In the genomic region with DNA sequence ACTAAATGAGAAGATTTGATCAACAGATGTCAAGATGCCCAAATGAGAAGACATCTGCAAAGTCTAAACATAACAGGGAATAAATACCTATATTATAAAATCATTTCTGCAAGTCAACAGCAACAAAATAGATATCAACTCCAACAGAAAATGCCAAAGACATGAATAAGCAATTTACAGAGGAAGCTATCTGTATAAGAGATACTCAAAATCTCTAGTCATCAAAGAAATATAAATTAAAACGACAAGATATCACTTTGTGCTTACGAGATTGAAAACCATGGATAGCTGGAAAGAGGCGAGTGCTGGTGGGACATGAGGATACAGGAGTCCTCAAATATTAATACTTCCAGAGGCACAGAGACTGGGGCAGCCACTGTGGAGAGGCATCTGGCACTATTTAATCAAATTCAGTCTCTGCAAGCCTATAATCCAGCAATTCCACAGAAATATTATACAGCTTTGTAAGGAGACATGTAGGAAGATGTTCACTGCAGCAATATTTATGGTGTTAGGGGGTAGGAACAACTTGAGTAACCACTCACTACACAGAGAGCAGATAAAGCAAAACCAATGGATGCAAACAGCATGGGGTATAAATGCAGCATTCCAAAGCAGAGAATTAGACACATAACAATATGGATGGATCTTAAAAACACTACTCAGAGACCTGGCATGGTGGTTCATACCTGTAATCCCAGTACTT, we compare ENCODE assay signal across 19 cellular contexts. TPM values are rescaled to one million over a fixed set of nuclear protein-coding genes. Genes with fewer than 3 reads are reported as not detected.
A peak's percentile ranks its signal among the peaks of the same experiment; 100 is the strongest.
DNase-seq lines count a peak whose midpoint lies in the region; ATAC-seq and TF ChIP-seq lines count a peak whose summit lies in the region.
"Had no signal": no experiment of that assay in that cellular context is flagged by ENCODE, and none has a peak within 500 bp of the region (broad histone marks: within the 10 kb centered on the region; RNA-seq: fewer than 3 reads in every experiment).

No MANE protein-coding gene starts in this region.

- POLR2A ChIA-PET in activated CD4-positive, alpha-beta T cell treated with anti-CD3 and anti-CD28 coated beads, Interleukin-2, amount 10 ng/mL, durations not matched to agents 7 days and 5 days (lab: Charles Lee) = no interaction called here

- H3K9me3 ChIP-seq in fibroblast of lung (ENCODE audit: control insufficient read depth, insufficient read depth, low read depth, low read length) = no peaks in the 10 kb centered on the region
- H3K9me3 ChIP-seq in skeletal muscle satellite cell (replicated peaks; ENCODE audit: low read length) = no peaks in the 10 kb centered on the region
- H3K9me3 ChIP-seq: HAP-1 had no signal

- H3K36me3 ChIP-seq in fibroblast of lung (ENCODE audit: control insufficient read depth, insufficient read depth, low read length) (no peaks in the 10 kb centered on the region), skeletal muscle satellite cell (ENCODE audit: insufficient read depth, low read length) (peaks cover 17% of the 10 kb centered on the region)
- H3K36me3 ChIP-seq: HAP-1 had no signal

- H3K4me3 ChIP-seq in WI38 (ENCODE audit: low read depth, low read length) (peak overlapping the region; percentile 47), fibroblast of lung (replicated peaks in 1 of 4; ENCODE audit: control extremely low read depth in 1 of 4, insufficient read depth in 1 of 4, low read depth in 3 of 4, low read length in 4 of 4) (peak overlapping the region in 1 of 4 experiments; percentile 8), skeletal muscle satellite cell (ENCODE audit: low read length) (peak overlapping the region; percentile 5)
- H3K4me3 ChIP-seq: HAP-1 had no signal

- peaks cover 10% of the 10 kb centered on the region for H3K27me3 Mint-ChIP-seq in activated CD4-positive, alpha-beta T cell treated with anti-CD3 and anti-CD28 coated beads, Interleukin-2, amount 10 ng/mL, durations not matched to agents 7 days and 5 days
- no peaks in the 10 kb centered on the region for H3K27me3 Mint-ChIP-seq in activated T-cell treated with anti-CD3 and anti-CD28 coated beads, Interleukin-2, amount 50 U/mL, for 4 hours (ENCODE audit: low read depth)
- H3K27me3 Mint-ChIP-seq: CD4-positive, alpha-beta T cell; stimulated activated naive CD8-positive, alpha-beta T cell treated with anti-CD3 and anti-CD28 coated beads, Interleukin-15, Interleukin-2, amounts not matched to agents 100 ng/mL and 50 ng/mL, for 24 hours had no signal

- no peak overlapping the region for H2AFZ ChIP-seq in fibroblast of lung (ENCODE audit: low read length)

- TF ChIP-seq CTCF in WI38 (IDR thresholded peaks at IDR 0.05; ENCODE audit: low read depth, low read length) = no peak
- no peak for TF ChIP-seq CTCF in fibroblast of lung (conservative IDR thresholded peaks at IDR 0.05 in 1 of 2, IDR thresholded peaks at IDR 0.05 in 1 of 2; ENCODE audit: low read depth in 1 of 2, low read length in 2 of 2)

- H3K4me1 ChIP-seq in fibroblast of lung (ENCODE audit: control insufficient read depth, extremely low read depth, insufficient read depth, low read length) (peaks cover 25% of the 10 kb centered on the region), skeletal muscle satellite cell (ENCODE audit: control insufficient read depth, insufficient read depth, low read length) (peaks cover 43% of the 10 kb centered on the region)

- CTCF ChIA-PET in activated CD4-positive, alpha-beta T cell treated with anti-CD3 and anti-CD28 coated beads, Interleukin-2, amount 10 ng/mL, durations not matched to agents 7 days and 5 days (lab: Charles Lee) = interaction anchor here (1.0 to 1.5 kb wide), 2 partner anchors 20 to 160 kb away, joined by 3 read pairs; no protein-coding TSS in a partner anchor

- no peak overlapping the region for H3K9ac ChIP-seq in fibroblast of lung (ENCODE audit: insufficient read depth, low read length)
- peak overlapping the region; percentile 76 for H3K9ac ChIP-seq in skeletal muscle satellite cell (ENCODE audit: low read depth, low read length)

- H3K79me2 ChIP-seq in fibroblast of lung (ENCODE audit: control insufficient read depth, insufficient read depth, low read length) = peaks cover 82% of the 10 kb centered on the region

- DNase-seq in EL = peak; percentile 33
- no peak for DNase-seq in fibroblast of lung (ENCODE audit: low read depth in 2 of 2)
- no peak for DNase-seq in activated CD4-positive, alpha-beta T cell treated with anti-CD3 and anti-CD28 coated beads, Interleukin-2, amount 10 ng/mL, durations not matched to agents 7 days and 5 days
- no peak for DNase-seq in NOMO-1 treated with dmso at 0.1 percent for 144 hours (lab: John Stamatoyannopoulos, UW; ENCODE audit: unreplicated experiment)
- DNase-seq in activated T-cell treated with anti-CD3 and anti-CD28 coated beads, Interleukin-2, amount 50 U/mL, for 4 hours = no peak
- DNase-seq: activated CD4-positive, alpha-beta memory T cell treated with anti-CD3 and anti-CD28 coated beads, Interleukin-2, amount 10 ng/mL, durations not matched to agents 7 days and 5 days; activated naive CD4-positive, alpha-beta T cell; caudate nucleus; CD4-positive, alpha-beta T cell; GF-D8; immature natural killer cell; NCI-H1105 treated with DMSO at 0.1 percent for 48 hours; NCI-H510A; retina had no signal

- H4K20me1 ChIP-seq in fibroblast of lung (ENCODE audit: control insufficient read depth, extremely low read depth, insufficient read depth, low read length) = no peaks in the 10 kb centered on the region

- no peak for ATAC-seq in HG03108 (IDR thresholded peaks at IDR 0.05; ENCODE audit: unreplicated experiment)
- ATAC-seq in activated T-cell treated with anti-CD3 and anti-CD28 coated beads, Interleukin-2, amount 50 U/mL, for 4 hours = no peak

- H3K27ac Mint-ChIP-seq in activated CD4-positive, alpha-beta T cell treated with anti-CD3 and anti-CD28 coated beads, Interleukin-2, amount 10 ng/mL, durations not matched to agents 7 days and 5 days = no peak overlapping the region
- H3K27ac Mint-ChIP-seq: activated CD4-positive, alpha-beta memory T cell treated with anti-CD3 and anti-CD28 coated beads, Interleukin-2, amount 10 ng/mL, durations not matched to agents 7 days and 5 days; CD4-positive, alpha-beta T cell; immature natural killer cell; stimulated activated naive CD8-positive, alpha-beta T cell treated with anti-CD3 and anti-CD28 coated beads, Interleukin-15, Interleukin-2, amounts not matched to agents 100 ng/mL and 50 ng/mL, for 24 hours had no signal

- peak overlapping the region; percentile 86 for H3K27ac ChIP-seq in fibroblast of lung (ENCODE audit: insufficient read depth, low read length)

- no peaks in the 10 kb centered on the region for H3K36me3 Mint-ChIP-seq in activated CD4-positive, alpha-beta T cell treated with anti-CD3 and anti-CD28 coated beads, Interleukin-2, amount 10 ng/mL, durations not matched to agents 7 days and 5 days (ENCODE audit: low read depth)
- no peaks in the 10 kb centered on the region for H3K36me3 Mint-ChIP-seq in activated T-cell treated with anti-CD3 and anti-CD28 coated beads, Interleukin-2, amount 50 U/mL, for 4 hours (ENCODE audit: insufficient read depth)

- H3K4me3 Mint-ChIP-seq in activated CD4-positive, alpha-beta T cell treated with anti-CD3 and anti-CD28 coated beads, Interleukin-2, amount 10 ng/mL, durations not matched to agents 7 days and 5 days = no peak overlapping the region
- H3K4me3 Mint-ChIP-seq in activated T-cell treated with anti-CD3 and anti-CD28 coated beads, Interleukin-2, amount 50 U/mL, for 4 hours = no peak overlapping the region
- H3K4me3 Mint-ChIP-seq: activated CD4-positive, alpha-beta memory T cell treated with anti-CD3 and anti-CD28 coated beads, Interleukin-2, amount 10 ng/mL, durations not matched to agents 7 days and 5 days; CD4-positive, alpha-beta T cell; immature natural killer cell; stimulated activated naive CD8-positive, alpha-beta T cell treated with anti-CD3 and anti-CD28 coated beads, Interleukin-15, Interleukin-2, amounts not matched to agents 100 ng/mL and 50 ng/mL, for 24 hours had no signal

- H3K27me3 ChIP-seq in fibroblast of lung (ENCODE audit: control insufficient read depth, insufficient read depth, low read length) (no peaks in the 10 kb centered on the region), skeletal muscle satellite cell (ENCODE audit: control insufficient read depth, insufficient read depth, low read length) (no peaks in the 10 kb centered on the region)

- peaks cover 30% of the 10 kb centered on the region for H3K4me1 Mint-ChIP-seq in activated CD4-positive, alpha-beta T cell treated with anti-CD3 and anti-CD28 coated beads, Interleukin-2, amount 10 ng/mL, durations not matched to agents 7 days and 5 days
- peaks cover 36% of the 10 kb centered on the region for H3K4me1 Mint-ChIP-seq in activated T-cell treated with anti-CD3 and anti-CD28 coated beads, Interleukin-2, amount 50 U/mL, for 4 hours (ENCODE audit: low read depth)

- H3K4me2 ChIP-seq in fibroblast of lung (ENCODE audit: extremely low read depth, insufficient read depth, low read length) (peak overlapping the region; percentile 55), skeletal muscle satellite cell (ENCODE audit: low read length) (peak overlapping the region; percentile 76)

- no peaks in the 10 kb centered on the region for H3K9me3 Mint-ChIP-seq in activated CD4-positive, alpha-beta T cell treated with anti-CD3 and anti-CD28 coated beads, Interleukin-2, amount 10 ng/mL, durations not matched to agents 7 days and 5 days
- H3K9me3 Mint-ChIP-seq in activated T-cell treated with anti-CD3 and anti-CD28 coated beads, Interleukin-2, amount 50 U/mL, for 4 hours = no peaks in the 10 kb centered on the region
- H3K9me3 Mint-ChIP-seq: activated CD4-positive, alpha-beta memory T cell treated with anti-CD3 and anti-CD28 coated beads, Interleukin-2, amount 10 ng/mL, durations not matched to agents 7 days and 5 days; CD4-positive, alpha-beta T cell; immature natural killer cell; stimulated activated naive CD8-positive, alpha-beta T cell treated with anti-CD3 and anti-CD28 coated beads, Interleukin-15, Interleukin-2, amounts not matched to agents 100 ng/mL and 50 ng/mL, for 24 hours had no signal

RNA-seq across cellular contexts. Expression of gene DNMBP, which starts 4.8 kb away (rescaled TPM):
- total RNA-seq in fibroblast of lung = 5.9 and 12.9 TPM in 2 replicates
- 17.6 and 21.2 TPM in 2 replicates for polyA plus RNA-seq in fibroblast of lung
- polyA plus RNA-seq in fibroblast of lung (2012) = 11.3 and 15.0 TPM in 2 replicates
- 13.8 and 16.1 TPM in 2 replicates for polyA minus RNA-seq in fibroblast of lung (ENCODE audit: low replicate concordance)
- total RNA-seq in skeletal muscle satellite cell (2012; rRNA removed) = 19.0 and 21.5 TPM in 2 replicates
- total RNA-seq in activated CD4-positive, alpha-beta T cell treated with anti-CD3 and anti-CD28 coated beads, Interleukin-2, amount 10 ng/mL, durations not matched to agents 7 days and 5 days = 1 to 10 TPM; 2.9 to 3.2 TPM
- 1 to 10 TPM; 1.0 to 1.3 (median 1.2) TPM for total RNA-seq in activated T-cell treated with anti-CD3 and anti-CD28 coated beads, Interleukin-2, amount 50 U/mL, for 4 hours
